13 cellular contexts compared by ENCODE assay signal in the genomic region with DNA sequence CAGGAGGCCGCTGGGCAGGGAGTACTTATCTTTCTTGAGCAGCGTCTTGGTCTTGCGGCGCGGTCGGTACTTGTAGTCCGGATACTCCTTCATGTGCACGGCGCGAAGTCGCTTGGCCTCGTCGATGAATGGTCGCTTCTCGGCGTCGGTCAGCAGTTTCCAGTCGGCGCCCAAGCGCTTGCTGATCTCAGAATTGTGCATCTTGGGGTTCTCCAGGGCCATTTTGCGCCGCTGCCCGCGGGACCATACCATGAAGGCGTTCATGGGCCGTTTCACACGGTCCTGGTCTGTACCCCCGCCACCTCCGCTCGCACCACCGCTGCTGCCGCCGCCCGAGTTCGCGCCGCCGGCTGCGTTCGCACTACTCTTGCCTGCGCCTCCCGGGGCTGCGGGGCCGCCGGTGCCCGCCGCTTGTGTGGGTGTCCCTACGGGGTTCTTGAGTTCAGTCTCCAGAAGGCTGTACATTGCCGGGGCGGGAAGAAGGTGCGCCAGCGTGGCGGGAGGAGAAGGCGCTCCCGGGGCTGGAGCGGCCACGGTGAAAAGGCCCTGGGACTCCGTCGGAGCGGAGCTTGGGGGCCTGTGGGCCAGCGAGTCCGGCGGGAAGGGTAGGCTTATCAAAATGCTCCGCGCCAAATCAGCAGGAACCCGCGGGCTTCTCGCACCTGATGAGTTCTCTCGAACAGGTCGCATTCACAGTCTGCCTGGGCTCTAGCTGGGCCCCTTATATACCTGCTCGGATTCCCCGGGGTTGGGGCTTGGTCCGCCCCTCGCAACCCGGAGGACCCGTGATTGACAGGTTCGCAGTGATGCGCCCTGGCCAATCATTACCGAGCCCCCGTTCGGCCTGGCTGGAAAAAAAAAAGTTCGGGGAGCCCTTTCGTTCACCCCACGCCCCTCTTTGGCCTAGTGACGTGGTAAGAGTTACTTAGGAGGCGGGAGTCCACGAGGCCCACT. TPM values are rescaled to one million over a fixed set of nuclear protein-coding genes. Genes with fewer than 3 reads are reported as not detected.
A peak's percentile ranks its signal among the peaks of the same experiment; 100 is the strongest.
DNase-seq lines count a peak whose midpoint lies in the region; ATAC-seq and TF ChIP-seq lines count a peak whose summit lies in the region.
"Had no signal": no experiment of that assay in that cellular context is flagged by ENCODE, and none has a peak within 500 bp of the region (broad histone marks: within the 10 kb centered on the region; RNA-seq: fewer than 3 reads in every experiment).

A gene (minus strand): TSS at position 699 of the 954 bp plus-strand sequence. CDS start 9 bp downstream, at position 690.

- intact Hi-C loops in breast epithelium (cut with DNase I; ENCODE audit: low total_unique reads) (no loop called here), MCF 10A (cut with micrococcal nuclease) (no loop called here), dorsolateral prefrontal cortex (cut with DNase I) (loop anchor here in 1 of 2 donors (5.0 to 10.0 kb wide), 3 partner anchors 158 to 410 kb away; a partner anchor contains a TSS)

- TF ChIP-seq CTCF in breast epithelium (IDR thresholded peaks at IDR 0.05) (no peak), MCF 10A (IDR thresholded peaks at IDR 0.05; ENCODE audit: unreplicated experiment) (no peak), dorsolateral prefrontal cortex (IDR thresholded peaks at IDR 0.05 in 54 of 56, conservative IDR thresholded peaks at IDR 0.05 in 2 of 56; ENCODE audit: low read depth in 1 of 56, partially characterized antibody in 56 of 56) (no peak), tibial nerve (IDR thresholded peaks at IDR 0.05) (no peak)

- TF ChIP-seq POLR2A in breast epithelium (IDR thresholded peaks at IDR 0.05), result no peak
- TF ChIP-seq POLR2A in tibial nerve (IDR thresholded peaks at IDR 0.05), result no peak

- no peaks in the 10 kb centered on the region for H3K36me3 ChIP-seq in breast epithelium
- H3K36me3 ChIP-seq in mesodermal cell (ENCODE audit: control insufficient read depth, insufficient read depth, low read length), result no peaks in the 10 kb centered on the region
- H3K36me3 ChIP-seq in tibial nerve, result no peaks in the 10 kb centered on the region

- H3K4me3 ChIP-seq in breast epithelium, result peak within 1 kb of the TSS; percentile 23 to 63 (median 38)
- peak within 1 kb of the TSS in 56 of 59 donors; percentile 14 to 66 (median 44) for H3K4me3 ChIP-seq in dorsolateral prefrontal cortex
- H3K4me3 ChIP-seq in mesodermal cell (ENCODE audit: extremely low read depth, insufficient read depth, low read length, poor library complexity, severe bottlenecking), result peak within 1 kb of the TSS; percentile 27
- H3K4me3 ChIP-seq in tibial nerve, result peak within 1 kb of the TSS in 3 of 4 donors; percentile 7 to 50 (median 27)

- H3K27me3 ChIP-seq in breast epithelium (peaks cover 3 to 99% of the 10 kb centered on the region in 2 donors), dorsolateral prefrontal cortex (peaks cover 0 to 99% (median 73%) of the 10 kb centered on the region in 45 donors), tibial nerve (peaks cover 0 to 93% of the 10 kb centered on the region in 2 donors)

- no peaks in the 10 kb centered on the region for H3K36me3 Mint-ChIP-seq in MCF 10A (ENCODE audit: insufficient read depth, unreplicated experiment)

- H3K27me3 Mint-ChIP-seq in MCF 10A (ENCODE audit: insufficient read depth, unreplicated experiment), result no peaks in the 10 kb centered on the region

- no peak for DNase-seq in breast epithelium (ENCODE audit: low spot score in 2 of 2)
- DNase-seq in MCF 10A (ENCODE audit: unreplicated experiment), result no peak
- DNase-seq in dorsolateral prefrontal cortex, result no peak
- no peak for DNase-seq in tibial nerve (ENCODE audit: low spot score in 2 of 2)
- DNase-seq in stimulated activated CD4-positive, alpha-beta T cell treated with anti-CD3 and anti-CD28 coated beads, Interleukin-4, amount 100 ng/mL, for 4 hours, result no peak
- DNase-seq in activated CD4-positive, alpha-beta T cell treated with anti-CD3 and anti-CD28 coated beads for 1 hour, result no peak
- DNase-seq: KG1, NCI-H2171 treated with DMSO at 0.1 percent for 48 hours, RPMI8226 had no signal

- H3K9me3 ChIP-seq in breast epithelium (no peaks in the 10 kb centered on the region), mesodermal cell (ENCODE audit: control insufficient read depth, low read length) (no peaks in the 10 kb centered on the region), tibial nerve (no peaks in the 10 kb centered on the region)

- H3K27ac Mint-ChIP-seq in MCF 10A (ENCODE audit: low read depth, unreplicated experiment), result no peak within 1 kb of the TSS
- H3K27ac Mint-ChIP-seq: activated T-helper 2 cell treated with anti-CD3 and anti-CD28 coated beads, Interferon-gamma antibody, Interleukin-2, Interleukin-4, amounts not matched to agents 10 μg/mL and 5 μg/mL and 100 μg/mL, durations not matched to agents 14 hours and 24 hours and 36 hours; dendritic cell treated with granulocyte-macrophage colony-stimulating factor and Interleukin-4, amounts not matched to agents 40 ng/mL and 50 ng/mL, for 4 days had no signal

- H3K27ac ChIP-seq in breast epithelium (no peak within 1 kb of the TSS), dorsolateral prefrontal cortex (peak within 1 kb of the TSS in 1 of 59 donors; percentile 47), mesodermal cell (ENCODE audit: low read depth, low read length, severe bottlenecking) (no peak within 1 kb of the TSS), tibial nerve (no peak within 1 kb of the TSS)

- H3K9me3 Mint-ChIP-seq in MCF 10A (ENCODE audit: unreplicated experiment), result no peaks in the 10 kb centered on the region
- H3K9me3 Mint-ChIP-seq: activated T-helper 2 cell treated with anti-CD3 and anti-CD28 coated beads, Interferon-gamma antibody, Interleukin-2, Interleukin-4, amounts not matched to agents 10 μg/mL and 5 μg/mL and 100 μg/mL, durations not matched to agents 14 hours and 24 hours and 36 hours had no signal

- ATAC-seq in HG03025 (IDR thresholded peaks at IDR 0.05; ENCODE audit: low FRiP score, unreplicated experiment), result no peak

- TF ChIP-seq EP300 in tibial nerve (IDR thresholded peaks at IDR 0.05), result no peak

- WGBS in mesodermal cell (ENCODE audit: insufficient coverage in 2 of 2), 2 experiments, result 0% methylated on average over 20 to 30 of the region's 87 CpGs
- 1 to 38% methylated on average over 17 to 80 of the region's 87 CpGs for whole genome bisulfite sequencing in tibial nerve, 2 donors

- BruUV-seq in MCF 10A (replicated peaks; lab: Mats Ljungman, UMichigan), result no TSS peak

- CTCF ChIA-PET in MCF 10A (lab: Yijun Ruan, JAX), result no interaction called here

- no peak within 1 kb of the TSS for H3K4me3 Mint-ChIP-seq in MCF 10A (ENCODE audit: unreplicated experiment)

- no peaks in the 10 kb centered on the region for H3K4me1 ChIP-seq in breast epithelium
- H3K4me1 ChIP-seq in mesodermal cell (ENCODE audit: control insufficient read depth, insufficient read depth, low read length, poor library complexity, severe bottlenecking), result peaks cover 9% of the 10 kb centered on the region
- peaks cover 0 to 36% (median 0%) of the 10 kb centered on the region in 4 donors for H3K4me1 ChIP-seq in tibial nerve

- H3K4me1 Mint-ChIP-seq in MCF 10A (ENCODE audit: insufficient read depth, unreplicated experiment), result peaks cover 6% of the 10 kb centered on the region

- POLR2A ChIA-PET in MCF 10A (lab: Yijun Ruan, JAX), result no interaction called here

RNA-seq across cellular contexts. Expression of the gene that starts here (rescaled TPM):
- total RNA-seq in breast epithelium, result not detected
- total RNA-seq in MCF 10A (2022), result not detected in 2 replicates
- total RNA-seq in dorsolateral prefrontal cortex, result 1 to 10 TPM in 13 of 120 experiments, under 1 TPM in 83, not detected in 24; 0.20 to 1.8 (median 0.52) TPM
- 0.66 TPM for polyA plus RNA-seq in mesodermal cell (2013, experiment 1 of 2)
- polyA plus RNA-seq in mesodermal cell (2013, experiment 2 of 2), result 0.15 TPM
- total RNA-seq in tibial nerve, result not detected
- total RNA-seq: activated T-helper 2 cell treated with anti-CD3 and anti-CD28 coated beads, Interferon-gamma antibody, Interleukin-2, Interleukin-4, amounts not matched to agents 10 μg/mL and 5 μg/mL and 100 μg/mL, durations not matched to agents 14 hours and 24 hours and 36 hours had no signal
